In the genomic region with DNA sequence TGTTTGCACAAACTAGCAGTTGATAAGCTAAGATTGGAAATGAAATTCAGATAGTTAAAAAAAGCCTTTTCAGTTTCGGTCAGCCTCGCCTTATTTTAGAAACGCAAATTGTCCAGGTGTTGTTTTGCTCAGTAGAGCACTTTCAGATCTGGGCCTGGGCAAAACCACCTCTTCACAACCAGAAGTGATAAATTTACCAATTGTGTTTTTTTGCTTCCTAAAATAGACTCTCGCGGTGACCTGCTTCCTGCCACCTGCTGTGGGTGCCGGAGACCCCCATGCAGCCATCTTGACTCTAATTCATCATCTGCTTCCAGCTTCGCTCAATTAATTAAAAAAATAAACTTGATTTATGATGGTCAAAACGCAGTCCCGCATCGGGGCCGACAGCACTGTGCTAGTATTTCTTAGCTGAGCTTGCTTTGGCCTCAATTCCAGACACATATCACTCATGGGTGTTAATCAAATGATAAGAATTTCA, we compare ENCODE assay signal across 9 cellular contexts.
DNase-seq lines count a peak whose midpoint lies in the region; ATAC-seq and TF ChIP-seq lines count a peak whose summit lies in the region.
"Had no signal": no experiment of that assay in that cellular context is flagged by ENCODE, and none has a peak within 500 bp of the region (broad histone marks: within the 10 kb centered on the region; RNA-seq: fewer than 3 reads in every experiment).

No MANE protein-coding gene starts in this region.

- H3K36me3 Mint-ChIP-seq in activated naive CD8-positive, alpha-beta T cell treated with anti-CD3 and anti-CD28 coated beads, Interleukin-2, amount 10 ng/mL, durations not matched to agents 7 days and 5 days, result peaks cover 1% of the 10 kb centered on the region

- H3K36me3 ChIP-seq in DOHH2 (ENCODE audit: control insufficient read depth, low read length), result peaks cover 35% of the 10 kb centered on the region
- H3K36me3 ChIP-seq: heart left ventricle had no signal

- no peaks in the 10 kb centered on the region for H3K9me3 ChIP-seq in DOHH2 (ENCODE audit: control insufficient read depth, insufficient read depth, low read length)
- H3K9me3 ChIP-seq: heart left ventricle had no signal

- H4K20me1 ChIP-seq in DOHH2 (ENCODE audit: control insufficient read depth, insufficient read depth, low read depth, low read length), result no peaks in the 10 kb centered on the region

- peaks cover 33% of the 10 kb centered on the region for H3K4me1 Mint-ChIP-seq in activated naive CD8-positive, alpha-beta T cell treated with anti-CD3 and anti-CD28 coated beads, Interleukin-2, amount 10 ng/mL, durations not matched to agents 7 days and 5 days

- peak overlapping the region; percentile 64 for H3K4me3 Mint-ChIP-seq in activated naive CD8-positive, alpha-beta T cell treated with anti-CD3 and anti-CD28 coated beads, Interleukin-2, amount 10 ng/mL, durations not matched to agents 7 days and 5 days

- CTCF ChIA-PET in RWPE1 (lab: Yijun Ruan, JAX), result no interaction called here

- H3K27ac Mint-ChIP-seq in activated naive CD8-positive, alpha-beta T cell treated with anti-CD3 and anti-CD28 coated beads, Interleukin-2, amount 10 ng/mL, durations not matched to agents 7 days and 5 days, result peak overlapping the region; percentile 90

- POLR2A ChIA-PET in activated naive CD8-positive, alpha-beta T cell treated with anti-CD3 and anti-CD28 coated beads, Interleukin-2, amount 10 ng/mL, durations not matched to agents 7 days and 5 days (lab: Charles Lee), result interaction anchor here (1.2 to 1.4 kb wide), 2 partner anchors 18 to 47 kb away, joined by 3 to 4 read pairs; no protein-coding TSS in a partner anchor
- POLR2A ChIA-PET in RWPE1 (lab: Yijun Ruan, JAX; ENCODE audit: low non-redundant PET), result no interaction called here

- H3K27me3 Mint-ChIP-seq in activated naive CD8-positive, alpha-beta T cell treated with anti-CD3 and anti-CD28 coated beads, Interleukin-2, amount 10 ng/mL, durations not matched to agents 7 days and 5 days, result no peaks in the 10 kb centered on the region

- peaks cover 35% of the 10 kb centered on the region for H3K79me2 ChIP-seq in DOHH2 (ENCODE audit: control insufficient read depth, low read length)

- H3K4me3 ChIP-seq in DOHH2 (ENCODE audit: low read length), result peak overlapping the region; percentile 89
- H3K4me3 ChIP-seq: heart left ventricle had no signal

- H3K27ac ChIP-seq in DOHH2 (ENCODE audit: low read depth, low read length) (peak overlapping the region; percentile 98), RWPE1 (no peak overlapping the region)
- H3K27ac ChIP-seq: heart left ventricle had no signal

- peak overlapping the region; percentile 82 for H3K4me2 ChIP-seq in DOHH2 (ENCODE audit: low read length)

- no peaks in the 10 kb centered on the region for H3K9me3 Mint-ChIP-seq in activated naive CD8-positive, alpha-beta T cell treated with anti-CD3 and anti-CD28 coated beads, Interleukin-2, amount 10 ng/mL, durations not matched to agents 7 days and 5 days

- peak; percentile 57 for DNase-seq in activated naive CD8-positive, alpha-beta T cell treated with anti-CD3 and anti-CD28 coated beads, Interleukin-2, amount 10 ng/mL, durations not matched to agents 7 days and 5 days
- DNase-seq in RKO (ENCODE audit: low spot score), result no peak
- DNase-seq in pons (ENCODE audit: low spot score), result no peak
- DNase-seq in RWPE1 (ENCODE audit: low spot score), result no peak
- no peak for DNase-seq in D341Med (ENCODE audit: low spot score)

- peaks cover 28% of the 10 kb centered on the region for H3F3A ChIP-seq in DOHH2 (ENCODE audit: control insufficient read depth, insufficient read depth)

- H3K4me1 ChIP-seq in DOHH2 (ENCODE audit: control insufficient read depth, low read length), result peaks cover 30% of the 10 kb centered on the region
- H3K4me1 ChIP-seq: heart left ventricle had no signal

- H3K27me3 ChIP-seq in DOHH2 (ENCODE audit: control insufficient read depth, low read length), result no peaks in the 10 kb centered on the region

- TF ChIP-seq CTCF in DOHH2 (IDR thresholded peaks at IDR 0.05; ENCODE audit: low read depth, low read length, poor library complexity, severe bottlenecking) (no peak), RWPE1 (conservative IDR thresholded peaks at IDR 0.05; ENCODE audit: low read depth) (no peak)

- ATAC-seq in GM19372 (IDR thresholded peaks at IDR 0.05; ENCODE audit: low read depth, unreplicated experiment), result peak; percentile 41
- ATAC-seq in HG03565 (IDR thresholded peaks at IDR 0.05; ENCODE audit: unreplicated experiment), result peak; percentile 73
- ATAC-seq in activated naive CD8-positive, alpha-beta T cell treated with anti-CD3 and anti-CD28 coated beads, Interleukin-2, amount 10 ng/mL, durations not matched to agents 7 days and 5 days (ENCODE audit: low read depth), result peak; percentile 15
- ATAC-seq: heart left ventricle had no signal

- no peaks in the 10 kb centered on the region for H3K9me2 ChIP-seq in DOHH2 (replicated peaks; ENCODE audit: control insufficient read depth, low read length)

Comparison
In these comparisons a context has a peak if more than half of its experiments do, and no peak if none do; other contexts are left out.
1. ATAC-seq: peak in every context shown above with its lines; median percentile 73 in HG03565; 41 in GM19372; 15 in activated naive CD8-positive, alpha-beta T cell treated with anti-CD3 and anti-CD28 coated beads, Interleukin-2, amount 10 ng/mL, durations not matched to agents 7 days and 5 days.